Comparison of ENCODE assay signal across 28 cellular contexts in genomic region chr6:139388384-139388783, GRCh38.
"Had no signal": no experiment of that assay in that cellular context is flagged by ENCODE, and none has a peak within 500 bp of the region (broad histone marks: within the 10 kb centered on the region; RNA-seq: fewer than 3 reads in every experiment).

No MANE protein-coding gene starts in this region.

- H3K27me3 Mint-ChIP-seq: activated CD8-positive, alpha-beta memory T cell treated with anti-CD3 and anti-CD28 coated beads, Interleukin-2, amount 10 ng/mL, durations not matched to agents 7 days and 5 days; activated naive CD8-positive, alpha-beta T cell treated with anti-CD3 and anti-CD28 coated beads, Interleukin-2, amount 50 U/mL, for 24 hours; activated T-cell treated with anti-CD3 and anti-CD28 coated beads, Interleukin-2, amount 50 U/mL, for 24 hours; central memory CD8-positive, alpha-beta T cell had no signal

- H3K4me3 ChIP-seq: SJCRH30 had no signal

- H3K36me3 ChIP-seq: SJCRH30 had no signal

- H3K27ac ChIP-seq: SJCRH30 had no signal

- ATAC-seq: activated CD8-positive, alpha-beta memory T cell treated with anti-CD3 and anti-CD28 coated beads, Interleukin-2, amount 10 ng/mL, durations not matched to agents 7 days and 5 days; activated CD8-positive, alpha-beta T cell treated with anti-CD3 and anti-CD28 coated beads, Interleukin-2, amount 10 ng/mL, durations not matched to agents 7 days and 5 days; activated naive CD4-positive, alpha-beta T cell treated with anti-CD3 and anti-CD28 coated beads, Interleukin-2, amount 50 U/mL, for 72 hours; activated naive CD8-positive, alpha-beta T cell treated with anti-CD3 and anti-CD28 coated beads, Interleukin-2, amount 50 U/mL, for 24 hours; Right ventricle myocardium inferior; WTC11 had no signal

- DNase-seq: activated CD4-positive, alpha-beta T cell treated with anti-CD3 and anti-CD28 coated beads for 48 hours; activated CD4-positive, alpha-beta T cell treated with anti-CD3 and anti-CD28 coated beads, Interleukin-2, amount 50 U/mL, for 4 hours; activated CD4-positive, CD25-positive, alpha-beta regulatory T cell treated with anti-CD3 and anti-CD28 coated beads, Interleukin-2, amount 50 U/mL, for 72 hours; activated CD8-positive, alpha-beta memory T cell treated with anti-CD3 and anti-CD28 coated beads, Interleukin-2, amount 10 ng/mL, durations not matched to agents 7 days and 5 days; activated CD8-positive, alpha-beta T cell treated with anti-CD3 and anti-CD28 coated beads, Interleukin-2, amount 10 ng/mL, durations not matched to agents 7 days and 5 days; activated effector memory CD4-positive, alpha-beta T cell treated with anti-CD3 and anti-CD28 coated beads, Interleukin-2, amount 50 U/mL, for 16 hours; activated naive CD4-positive, alpha-beta T cell treated with Interleukin-2 at 50 U/mL for 16 hours; activated naive CD8-positive, alpha-beta T cell treated with anti-CD3 and anti-CD28 coated beads, Interleukin-2, amount 50 U/mL, for 24 hours; activated T-cell treated with anti-CD3 and anti-CD28 coated beads, Interleukin-2, amount 50 U/mL, for 24 hours; amniotic stem cell; Kasumi-1; NCI-H1092; NCI-H1417; NCI-H1930; NCI-H2171; NCI-H2227 treated with DMSO at 0.1 percent for 48 hours; NCI-H446 treated with DMSO at 0.1 percent for 48 hours; NCI-H526; NCI-H82; RPMI8226; SJCRH30 had no signal

- H3K9me3 ChIP-seq: SJCRH30 had no signal

- H3K36me3 Mint-ChIP-seq: activated CD8-positive, alpha-beta memory T cell treated with anti-CD3 and anti-CD28 coated beads, Interleukin-2, amount 10 ng/mL, durations not matched to agents 7 days and 5 days; activated naive CD4-positive, alpha-beta T cell treated with anti-CD3 and anti-CD28 coated beads, Interleukin-2, amount 50 U/mL, for 72 hours; brain; WTC11 had no signal

- H3K4me1 Mint-ChIP-seq: activated CD8-positive, alpha-beta memory T cell treated with anti-CD3 and anti-CD28 coated beads, Interleukin-2, amount 10 ng/mL, durations not matched to agents 7 days and 5 days; activated naive CD8-positive, alpha-beta T cell treated with anti-CD3 and anti-CD28 coated beads, Interleukin-2, amount 50 U/mL, for 24 hours; brain; central memory CD8-positive, alpha-beta T cell; WTC11 had no signal

- H3K4me3 Mint-ChIP-seq: activated CD8-positive, alpha-beta memory T cell treated with anti-CD3 and anti-CD28 coated beads, Interleukin-2, amount 10 ng/mL, durations not matched to agents 7 days and 5 days; activated CD8-positive, alpha-beta T cell treated with anti-CD3 and anti-CD28 coated beads, Interleukin-2, amount 10 ng/mL, durations not matched to agents 7 days and 5 days; activated naive CD8-positive, alpha-beta T cell treated with anti-CD3 and anti-CD28 coated beads, Interleukin-2, amount 50 U/mL, for 24 hours; activated T-cell treated with anti-CD3 and anti-CD28 coated beads, Interleukin-2, amount 50 U/mL, for 24 hours; activated T-helper 1 cell treated with anti-CD3 and anti-CD28 coated beads, Interleukin-12 subunit alpha, Interleukin-12 subunit beta, Interleukin-2, Interleukin-4 antibody, amounts not matched to agents 30 ng/mL and 10 ng/mL and 1 ng/mL, durations not matched to agents 14 hours and 24 hours and 36 hours; brain; central memory CD8-positive, alpha-beta T cell; T-helper 1 cell treated with Interleukin-12 subunit alpha and Interleukin-12 subunit beta and Interleukin-4 antibody, amounts not matched to agents 30 μg/mL and 1 μg/mL, for 36 hours; WTC11 had no signal

- H3K9me3 Mint-ChIP-seq: activated naive CD4-positive, alpha-beta T cell treated with anti-CD3 and anti-CD28 coated beads, Interleukin-2, amount 50 U/mL, for 72 hours; activated naive CD8-positive, alpha-beta T cell treated with anti-CD3 and anti-CD28 coated beads, Interleukin-2, amount 50 U/mL, for 24 hours; activated T-cell treated with anti-CD3 and anti-CD28 coated beads, Interleukin-2, amount 50 U/mL, for 24 hours; activated T-helper 1 cell treated with anti-CD3 and anti-CD28 coated beads, Interleukin-12 subunit alpha, Interleukin-12 subunit beta, Interleukin-2, Interleukin-4 antibody, amounts not matched to agents 30 ng/mL and 10 ng/mL and 1 ng/mL, durations not matched to agents 14 hours and 24 hours and 36 hours; central memory CD8-positive, alpha-beta T cell; T-helper 1 cell treated with Interleukin-12 subunit alpha and Interleukin-12 subunit beta and Interleukin-4 antibody, amounts not matched to agents 30 μg/mL and 1 μg/mL, for 36 hours; WTC11 had no signal

- H3K27me3 ChIP-seq: SJCRH30 had no signal

- H3K27ac Mint-ChIP-seq: activated CD8-positive, alpha-beta memory T cell treated with anti-CD3 and anti-CD28 coated beads, Interleukin-2, amount 10 ng/mL, durations not matched to agents 7 days and 5 days; activated CD8-positive, alpha-beta T cell treated with anti-CD3 and anti-CD28 coated beads, Interleukin-2, amount 10 ng/mL, durations not matched to agents 7 days and 5 days; activated naive CD4-positive, alpha-beta T cell treated with anti-CD3 and anti-CD28 coated beads, Interleukin-2, amount 50 U/mL, for 72 hours; activated naive CD8-positive, alpha-beta T cell treated with anti-CD3 and anti-CD28 coated beads, Interleukin-2, amount 50 U/mL, for 24 hours; activated T-cell treated with anti-CD3 and anti-CD28 coated beads, Interleukin-2, amount 50 U/mL, for 24 hours; activated T-helper 1 cell treated with anti-CD3 and anti-CD28 coated beads, Interleukin-12 subunit alpha, Interleukin-12 subunit beta, Interleukin-2, Interleukin-4 antibody, amounts not matched to agents 30 ng/mL and 10 ng/mL and 1 ng/mL, durations not matched to agents 14 hours and 24 hours and 36 hours; T-helper 1 cell treated with Interleukin-12 subunit alpha and Interleukin-12 subunit beta and Interleukin-4 antibody, amounts not matched to agents 30 μg/mL and 1 μg/mL, for 36 hours; WTC11 had no signal
